ENCODE assay signal across 15 cellular contexts in the genomic region with DNA sequence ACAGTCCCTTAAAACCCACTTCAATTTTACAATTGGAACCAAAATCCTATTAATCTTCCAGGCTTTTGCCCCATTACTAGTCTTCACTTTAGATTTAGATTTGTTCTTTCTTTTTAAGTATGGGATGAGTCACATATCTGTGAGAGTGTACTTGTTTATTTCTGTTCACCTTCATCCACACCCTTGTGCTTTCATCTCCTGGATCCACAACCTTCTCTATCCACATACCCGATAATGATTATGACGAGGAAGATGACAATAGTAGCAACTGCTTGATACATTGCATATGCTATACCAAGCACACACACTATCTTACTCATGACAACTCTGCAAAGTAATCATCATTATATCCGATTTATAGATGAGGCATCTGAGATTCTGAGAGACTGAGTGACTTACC.
DNase-seq lines count a peak whose midpoint lies in the region; ATAC-seq and TF ChIP-seq lines count a peak whose summit lies in the region.
"Had no signal": no experiment of that assay in that cellular context is flagged by ENCODE, and none has a peak within 500 bp of the region (broad histone marks: within the 10 kb centered on the region; RNA-seq: fewer than 3 reads in every experiment).

No MANE protein-coding gene starts in this region.

- peaks cover 23% of the 10 kb centered on the region for H3K36me3 Mint-ChIP-seq in activated naive CD4-positive, alpha-beta T cell treated with anti-CD3 and anti-CD28 coated beads for 36 hours (ENCODE audit: low read depth)

- H3K27ac ChIP-seq in angular gyrus (ENCODE audit: low read depth, low read length) = peak overlapping the region; percentile 23
- H3K27ac ChIP-seq in substantia nigra (ENCODE audit: low read depth, low read length, poor library complexity, severe bottlenecking) = peak overlapping the region; percentile 1

- peaks cover 9% of the 10 kb centered on the region for H3K4me1 Mint-ChIP-seq in activated naive CD4-positive, alpha-beta T cell treated with anti-CD3 and anti-CD28 coated beads for 36 hours (ENCODE audit: low read depth)

- TF ChIP-seq CTCF in epithelial cell of esophagus (IDR thresholded peaks at IDR 0.05; ENCODE audit: insufficient read depth, low read depth, low read length, missing control alignments) = no peak

- H3K27ac Mint-ChIP-seq in activated naive CD4-positive, alpha-beta T cell treated with anti-CD3 and anti-CD28 coated beads for 36 hours = no peak overlapping the region

- intact Hi-C loops in left cardiac atrium (cut with DNase I) = no loop called here
- intact Hi-C loops in activated naive CD4-positive, alpha-beta T cell treated with anti-CD3 and anti-CD28 coated beads for 36 hours (cut with micrococcal nuclease) = no loop called here

- no peak overlapping the region for H3K4me3 Mint-ChIP-seq in activated naive CD4-positive, alpha-beta T cell treated with anti-CD3 and anti-CD28 coated beads for 36 hours
- H3K4me3 Mint-ChIP-seq: CD4-positive, alpha-beta memory T cell had no signal

- no peaks in the 10 kb centered on the region for H3K27me3 Mint-ChIP-seq in activated naive CD4-positive, alpha-beta T cell treated with anti-CD3 and anti-CD28 coated beads for 36 hours (ENCODE audit: low read depth)
- H3K27me3 Mint-ChIP-seq: CD4-positive, alpha-beta memory T cell had no signal

- CTCF ChIA-PET in activated naive CD4-positive, alpha-beta T cell treated with anti-CD3 and anti-CD28 coated beads for 36 hours (lab: Charles Lee) = interaction anchor here (1.4 kb wide), 1 partner anchor 195 kb away, joined by 4 read pairs; no protein-coding TSS in a partner anchor

- H3K4me3 ChIP-seq in epithelial cell of esophagus (ENCODE audit: low read length) = no peak overlapping the region
- H3K4me3 ChIP-seq: HAP-1 had no signal

- peak; percentile 2 for DNase-seq in epithelial cell of esophagus (ENCODE audit: low read depth)
- no peak for DNase-seq in left cardiac atrium
- no peak for DNase-seq in substantia nigra (lab: John Stamatoyannopoulos, UW)
- DNase-seq in activated naive CD4-positive, alpha-beta T cell treated with anti-CD3 and anti-CD28 coated beads for 36 hours = no peak
- no peak for DNase-seq in stimulated activated CD4-positive, alpha-beta T cell treated with anti-CD3 and anti-CD28 coated beads, Interleukin-1b, Interleukin-23, amount 100 ng/mL, for 48 hours
- DNase-seq: C1 segment of cervical spinal cord; Calu3; CD4-positive, alpha-beta memory T cell; COR-L47; DMS53; DMS79 treated with DMSO at 0.1 percent for 48 hours; GF-D8; GOT3 had no signal

- ATAC-seq in left cardiac atrium = peak; percentile 34 to 45

- no peaks in the 10 kb centered on the region for H3K9me3 Mint-ChIP-seq in activated naive CD4-positive, alpha-beta T cell treated with anti-CD3 and anti-CD28 coated beads for 36 hours
- H3K9me3 Mint-ChIP-seq: CD4-positive, alpha-beta memory T cell had no signal
